In the genomic region with DNA sequence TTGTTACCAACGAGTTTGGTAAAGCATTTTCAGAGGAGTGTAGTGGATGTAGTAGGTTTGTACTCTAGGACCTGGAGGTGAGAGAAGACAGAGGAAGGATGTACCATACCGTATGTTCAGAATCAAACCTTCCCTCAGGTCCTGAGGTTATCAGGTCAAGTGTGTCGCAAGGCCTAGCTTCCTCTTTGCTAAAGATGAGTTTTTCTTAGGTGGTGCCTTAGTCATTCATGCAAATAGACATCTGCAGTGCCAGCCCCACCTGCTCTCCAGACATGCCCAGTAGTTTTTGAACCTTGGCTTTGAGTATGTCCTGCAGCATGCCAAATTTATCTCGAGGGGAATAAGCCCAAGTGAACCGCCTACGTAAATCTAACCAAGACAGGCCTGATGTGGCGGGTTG, we compare ENCODE assay signal across 1 cellular context.
TF ChIP-seq lines count a peak whose summit lies in the region.

No MANE protein-coding gene starts in this region.

TF ChIP-seq in SK-N-SH, 30 proteins besides CTCF, POLR2A, EP300 and RAD21 (continued from another document):
- TF ChIP-seq MEF2A (IDR thresholded peaks at IDR 0.05; ENCODE audit: borderline replicate concordance, low read depth) (no peak), EZH2phosphoT487 (IDR thresholded peaks at IDR 0.05; ENCODE audit: borderline replicate concordance, low read depth) (no peak)
- TF ChIP-seq, protein P1, sequence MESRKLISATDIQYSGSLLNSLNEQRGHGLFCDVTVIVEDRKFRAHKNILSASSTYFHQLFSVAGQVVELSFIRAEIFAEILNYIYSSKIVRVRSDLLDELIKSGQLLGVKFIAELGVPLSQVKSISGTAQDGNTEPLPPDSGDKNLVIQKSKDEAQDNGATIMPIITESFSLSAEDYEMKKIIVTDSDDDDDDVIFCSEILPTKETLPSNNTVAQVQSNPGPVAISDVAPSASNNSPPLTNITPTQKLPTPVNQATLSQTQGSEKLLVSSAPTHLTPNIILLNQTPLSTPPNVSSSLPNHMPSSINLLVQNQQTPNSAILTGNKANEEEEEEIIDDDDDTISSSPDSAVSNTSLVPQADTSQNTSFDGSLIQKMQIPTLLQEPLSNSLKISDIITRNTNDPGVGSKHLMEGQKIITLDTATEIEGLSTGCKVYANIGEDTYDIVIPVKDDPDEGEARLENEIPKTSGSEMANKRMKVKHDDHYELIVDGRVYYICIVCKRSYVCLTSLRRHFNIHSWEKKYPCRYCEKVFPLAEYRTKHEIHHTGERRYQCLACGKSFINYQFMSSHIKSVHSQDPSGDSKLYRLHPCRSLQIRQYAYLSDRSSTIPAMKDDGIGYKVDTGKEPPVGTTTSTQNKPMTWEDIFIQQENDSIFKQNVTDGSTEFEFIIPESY (IDR thresholded peaks at IDR 0.05; ENCODE audit: borderline replicate concordance, low read depth), result no peak
